Comparison of ENCODE assay signal across 21 cellular contexts in the genomic region with DNA sequence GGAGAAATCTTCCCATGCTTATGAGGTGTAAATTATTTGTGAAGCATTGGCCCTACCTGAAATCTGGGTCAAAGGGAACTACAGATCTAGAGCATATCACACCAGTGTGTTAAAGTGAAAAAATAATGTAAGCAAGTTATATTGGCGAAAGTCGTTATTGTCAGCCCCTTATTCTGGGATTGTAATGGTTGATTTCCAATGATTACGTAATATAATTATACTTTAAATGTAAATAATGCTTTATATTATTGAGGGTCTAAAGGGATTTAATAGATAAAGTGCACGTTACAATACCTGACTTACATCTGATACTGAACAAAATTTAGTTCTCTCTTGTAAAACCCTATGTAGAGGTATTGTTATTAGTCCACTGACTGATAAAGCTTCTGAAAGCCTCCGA.
DNase-seq lines count a peak whose midpoint lies in the region; ATAC-seq and TF ChIP-seq lines count a peak whose summit lies in the region.
"Had no signal": no experiment of that assay in that cellular context is flagged by ENCODE, and none has a peak within 500 bp of the region (broad histone marks: within the 10 kb centered on the region; RNA-seq: fewer than 3 reads in every experiment).

No MANE protein-coding gene starts in this region.

- H3K56ac ChIP-seq in IMR-90 (ENCODE audit: extremely low read depth, insufficient read depth, low read length): no peak overlapping the region

- H3K4me3 Mint-ChIP-seq in naive thymus-derived CD4-positive, alpha-beta T cell: no peak overlapping the region
- H3K4me3 Mint-ChIP-seq in CD4-positive, alpha-beta memory T cell: no peak overlapping the region
- H3K4me3 Mint-ChIP-seq: B cell; CD4-positive, alpha-beta T cell; CD8-positive, alpha-beta memory T cell had no signal

- H3K27ac ChIP-seq in IMR-90 (ENCODE audit: insufficient read depth, low read length) (no peak overlapping the region), psoas muscle (peak overlapping the region; percentile 79)
- H3K27ac ChIP-seq in naive thymus-derived CD4-positive, alpha-beta T cell (ENCODE audit: low read depth, low read length): no peak overlapping the region
- H3K27ac ChIP-seq in CD4-positive, alpha-beta memory T cell (ENCODE audit: low read depth, low read length): no peak overlapping the region
- H3K27ac ChIP-seq: BLaER1 treated with 17β-estradiol and CSF1 and Interleukin-3, amounts not matched to agents 10 nM and 100 nM; C4-2B had no signal

- no peaks in the 10 kb centered on the region for H3K36me3 ChIP-seq in IMR-90 (ENCODE audit: control insufficient read depth, insufficient read depth, low read length)
- no peaks in the 10 kb centered on the region for H3K36me3 ChIP-seq in psoas muscle (ENCODE audit: insufficient read depth in 1 of 2, low read depth in 1 of 2)
- no peaks in the 10 kb centered on the region for H3K36me3 ChIP-seq in naive thymus-derived CD4-positive, alpha-beta T cell (ENCODE audit: control insufficient read depth in 2 of 3, insufficient read depth in 3 of 3, low read length in 3 of 3)
- H3K36me3 ChIP-seq in CD4-positive, alpha-beta memory T cell (ENCODE audit: insufficient read depth, low read length): no peaks in the 10 kb centered on the region

- dilution Hi-C loops in IMR-90 (cut with HindIII; ENCODE audit: low sequenced_read_pairs, unreplicated experiment): no loop called here

- peaks cover 0 to 2% (median 0%) of the 10 kb centered on the region in 5 donors for H3K27me3 Mint-ChIP-seq in naive thymus-derived CD4-positive, alpha-beta T cell
- no peaks in the 10 kb centered on the region for H3K27me3 Mint-ChIP-seq in CD4-positive, alpha-beta memory T cell
- H3K27me3 Mint-ChIP-seq: CD4-positive, alpha-beta T cell had no signal

- H2BK5ac ChIP-seq in IMR-90 (ENCODE audit: low read depth, low read length, poor library complexity, severe bottlenecking): no peak overlapping the region

- H3K27me3 ChIP-seq in IMR-90 (ENCODE audit: control insufficient read depth, insufficient read depth, low read length): no peaks in the 10 kb centered on the region
- H3K27me3 ChIP-seq in psoas muscle (ENCODE audit: insufficient read depth in 3 of 3, low read length in 2 of 3): no peaks in the 10 kb centered on the region
- H3K27me3 ChIP-seq in naive thymus-derived CD4-positive, alpha-beta T cell (ENCODE audit: control insufficient read depth in 2 of 2, insufficient read depth in 2 of 2, low read length in 2 of 2): no peaks in the 10 kb centered on the region
- H3K27me3 ChIP-seq in CD4-positive, alpha-beta memory T cell (ENCODE audit: insufficient read depth, low read length): no peaks in the 10 kb centered on the region
- H3K27me3 ChIP-seq: BLaER1 treated with 17β-estradiol and CSF1 and Interleukin-3, amounts not matched to agents 10 nM and 100 nM had no signal

- DNase-seq in IMR-90 (no peak), psoas muscle (no peak)
- no peak for DNase-seq in naive thymus-derived CD4-positive, alpha-beta T cell
- no peak for DNase-seq in CD4-positive, alpha-beta memory T cell
- DNase-seq: 8988T; AML-193; CD4-positive, alpha-beta T cell; CD8-positive, alpha-beta memory T cell; COR-L47; DMS 273 treated with DMSO at 0.1 percent for 48 hours; DMS153; DMS53; DMS79; DND-41; EL; GDM1 had no signal

- H3K4me1 Mint-ChIP-seq in naive thymus-derived CD4-positive, alpha-beta T cell: peaks cover 0 to 6% (median 0%) of the 10 kb centered on the region in 7 donors
- peaks cover 0 to 5% (median 2%) of the 10 kb centered on the region in 4 donors for H3K4me1 Mint-ChIP-seq in CD4-positive, alpha-beta memory T cell
- H3K4me1 Mint-ChIP-seq: B cell had no signal

- peaks cover 12 to 47% (median 30%) of the 10 kb centered on the region in 5 donors for H3K36me3 Mint-ChIP-seq in naive thymus-derived CD4-positive, alpha-beta T cell
- peaks cover 26 to 55% of the 10 kb centered on the region in 2 donors for H3K36me3 Mint-ChIP-seq in CD4-positive, alpha-beta memory T cell

- intact Hi-C loops in IMR-90 (cut with micrococcal nuclease) (no loop called here), psoas muscle (cut with DNase I) (no loop called here)
- intact Hi-C loops in naive thymus-derived CD4-positive, alpha-beta T cell (cut with micrococcal nuclease): no loop called here
- intact Hi-C loops in CD4-positive, alpha-beta memory T cell (cut with micrococcal nuclease): no loop called here

- H3K4me3 ChIP-seq in IMR-90 (ENCODE audit: insufficient read depth, low read depth, low read length) (no peak overlapping the region), psoas muscle (no peak overlapping the region)
- no peak overlapping the region for H3K4me3 ChIP-seq in naive thymus-derived CD4-positive, alpha-beta T cell (ENCODE audit: low read length)
- no peak overlapping the region for H3K4me3 ChIP-seq in CD4-positive, alpha-beta memory T cell (ENCODE audit: low read length in 2 of 2)
- H3K4me3 ChIP-seq: BLaER1 treated with 17β-estradiol and CSF1 and Interleukin-3, amounts not matched to agents 10 nM and 100 nM; GM12878 had no signal

- no peaks in the 10 kb centered on the region for H3K4me1 ChIP-seq in IMR-90 (ENCODE audit: control insufficient read depth, insufficient read depth, low read length)
- peaks cover 35% of the 10 kb centered on the region for H3K4me1 ChIP-seq in psoas muscle
- no peaks in the 10 kb centered on the region for H3K4me1 ChIP-seq in naive thymus-derived CD4-positive, alpha-beta T cell (ENCODE audit: control insufficient read depth in 2 of 2, insufficient read depth in 2 of 2, low read length in 2 of 2)
- H3K4me1 ChIP-seq in CD4-positive, alpha-beta memory T cell (ENCODE audit: insufficient read depth, low read length): no peaks in the 10 kb centered on the region
- H3K4me1 ChIP-seq: BLaER1 treated with 17β-estradiol and CSF1 and Interleukin-3, amounts not matched to agents 10 nM and 100 nM had no signal

- no peaks in the 10 kb centered on the region; a peak in 1 of 4 replicates for H3K79me1 ChIP-seq in IMR-90 (ENCODE audit: low read depth in 1 of 2, low read length in 2 of 2)

- H2BK20ac ChIP-seq in IMR-90 (ENCODE audit: low read depth, low read length): no peak overlapping the region

- no peak overlapping the region for H3K14ac ChIP-seq in IMR-90 (replicated peaks; ENCODE audit: low read depth, low read length)

- TF ChIP-seq CTCF in IMR-90 (conservative IDR thresholded peaks at IDR 0.05; ENCODE audit: low read depth, low read length): no peak
- no peak for TF ChIP-seq CTCF in psoas muscle (IDR thresholded peaks at IDR 0.05)

- no peak overlapping the region for H3K4me2 ChIP-seq in IMR-90 (ENCODE audit: low read depth, low read length)
- H3K4me2 ChIP-seq: BLaER1 treated with 17β-estradiol and CSF1 and Interleukin-3, amounts not matched to agents 10 nM and 100 nM had no signal

- in situ Hi-C loops in IMR-90 (cut with MboI; ENCODE audit: low sequenced_read_pairs): no loop called here

- H4K91ac ChIP-seq in IMR-90 (ENCODE audit: insufficient read depth, low read depth, low read length): no peak overlapping the region

- H3K4ac ChIP-seq in IMR-90 (ENCODE audit: low read depth, low read length): no peak overlapping the region

- WGBS in IMR-90 (ENCODE audit: extremely low coverage in 2 of 2, insufficient read length in 1 of 2), 2 experiments: no CpG with 5 or more reads among the region's 5 CpGs
- WGBS in psoas muscle, 3 donors: 63 to 70% (median 66%) methylated on average over 5 of the region's 5 CpGs

- H2AK5ac ChIP-seq in IMR-90 (ENCODE audit: low read depth, low read length): no peak overlapping the region

- no peaks in the 10 kb centered on the region; the same call in 1 of the 2 replicates for H3K9me1 ChIP-seq in IMR-90 (ENCODE audit: insufficient read depth, low read length)

- H3K18ac ChIP-seq in IMR-90 (ENCODE audit: low read depth, low read length): no peak overlapping the region

- H3K23ac ChIP-seq in IMR-90 (ENCODE audit: low read depth, low read length): no peak overlapping the region

- no peak for TF ChIP-seq RAD21 in IMR-90 (IDR thresholded peaks at IDR 0.05; ENCODE audit: low read length)

- H3K27ac Mint-ChIP-seq in naive thymus-derived CD4-positive, alpha-beta T cell: no peak overlapping the region
- H3K27ac Mint-ChIP-seq in CD4-positive, alpha-beta memory T cell: no peak overlapping the region
- H3K27ac Mint-ChIP-seq: B cell; CD4-positive, alpha-beta T cell had no signal

- no peak overlapping the region for H2AFZ ChIP-seq in IMR-90 (replicated peaks; ENCODE audit: low read length, poor library complexity)

- H3K9me3 Mint-ChIP-seq in naive thymus-derived CD4-positive, alpha-beta T cell: peaks cover 15 to 52% (median 28%) of the 10 kb centered on the region in 11 donors
- peaks cover 6 to 49% (median 39%) of the 10 kb centered on the region in 8 donors for H3K9me3 Mint-ChIP-seq in CD4-positive, alpha-beta memory T cell

- 0 out of 2 replicates have a peak, but pooled peaks cover 3% of the 10 kb centered on the region for H4K20me1 ChIP-seq in IMR-90 (ENCODE audit: insufficient read depth, low read length)
- H4K20me1 ChIP-seq: BLaER1 treated with 17β-estradiol and CSF1 and Interleukin-3, amounts not matched to agents 10 nM and 100 nM had no signal

- no peak overlapping the region for H2BK120ac ChIP-seq in IMR-90 (ENCODE audit: low read depth, low read length)

- no peak overlapping the region for H3K9ac ChIP-seq in IMR-90 (ENCODE audit: low read depth, low read length)
- H3K9ac ChIP-seq: BLaER1 treated with 17β-estradiol and CSF1 and Interleukin-3, amounts not matched to agents 10 nM and 100 nM had no signal

- no TSS peak for BruUV-seq in IMR-90 (replicated peaks; lab: Mats Ljungman, UMichigan)

- H2BK15ac ChIP-seq in IMR-90 (ENCODE audit: low read depth, low read length): no peak overlapping the region

- CTCF ChIA-PET in IMR-90 (lab: Yijun Ruan, JAX): no interaction called here
- CTCF ChIA-PET in naive thymus-derived CD4-positive, alpha-beta T cell (lab: Charles Lee): no interaction called here
- CTCF ChIA-PET in CD4-positive, alpha-beta memory T cell (lab: Charles Lee; ENCODE audit: partially characterized antibody): no interaction called here

- POLR2A ChIA-PET in IMR-90 (lab: Charles Lee; ENCODE audit: unreplicated experiment): interaction anchor here (0.6 kb wide), 1 partner anchor 23 kb away, joined by 4 read pairs; no protein-coding TSS in a partner anchor
- POLR2A ChIA-PET in naive thymus-derived CD4-positive, alpha-beta T cell (lab: Charles Lee): no interaction called here
- POLR2A ChIA-PET in CD4-positive, alpha-beta memory T cell (lab: Charles Lee; ENCODE audit: partially characterized antibody): no interaction called here

- no peak overlapping the region for H4K8ac ChIP-seq in IMR-90 (ENCODE audit: low read depth in 2 of 2, low read length in 2 of 2)

- no peak overlapping the region for H2AK9ac ChIP-seq in IMR-90 (replicated peaks; ENCODE audit: low read depth, low read length, poor library complexity)

- no peak for ATAC-seq in IMR-90 (ENCODE audit: low read depth)
- ATAC-seq in psoas muscle: peak; percentile 15 to 61 (median 48)
- no peak for ATAC-seq in naive thymus-derived CD4-positive, alpha-beta T cell
- ATAC-seq in HG03520 (IDR thresholded peaks at IDR 0.05; ENCODE audit: unreplicated experiment): no peak
- ATAC-seq: GM12878 had no signal

- H3K9me3 ChIP-seq in IMR-90 (ENCODE audit: control insufficient read depth, insufficient read depth, low read length) (peaks cover 6% of the 10 kb centered on the region), psoas muscle (peaks cover 16% of the 10 kb centered on the region)
- H3K9me3 ChIP-seq in naive thymus-derived CD4-positive, alpha-beta T cell (ENCODE audit: control insufficient read depth in 2 of 3, low read length in 3 of 3): peaks cover 0 to 18% (median 5%) of the 10 kb centered on the region in 3 experiments
- peaks cover 0 to 4% of the 10 kb centered on the region in 2 donors for H3K9me3 ChIP-seq in CD4-positive, alpha-beta memory T cell (ENCODE audit: control insufficient read depth in 1 of 2, low read length in 2 of 2)

- no peak for TF ChIP-seq POLR2A in IMR-90 (IDR thresholded peaks at IDR 0.05; ENCODE audit: low read depth, low read length)

- H4K5ac ChIP-seq in IMR-90 (ENCODE audit: low read depth, low read length): no peak overlapping the region

Comparison
In these comparisons a context has a peak if more than half of its experiments do, and no peak if none do; other contexts are left out.
1. ATAC-seq: peak in psoas muscle (4 of 4); none in IMR-90 (single experiment), naive thymus-derived CD4-positive, alpha-beta T cell (single experiment) and HG03520 (single experiment).